23 cellular contexts compared by ENCODE assay signal in the genomic region with DNA sequence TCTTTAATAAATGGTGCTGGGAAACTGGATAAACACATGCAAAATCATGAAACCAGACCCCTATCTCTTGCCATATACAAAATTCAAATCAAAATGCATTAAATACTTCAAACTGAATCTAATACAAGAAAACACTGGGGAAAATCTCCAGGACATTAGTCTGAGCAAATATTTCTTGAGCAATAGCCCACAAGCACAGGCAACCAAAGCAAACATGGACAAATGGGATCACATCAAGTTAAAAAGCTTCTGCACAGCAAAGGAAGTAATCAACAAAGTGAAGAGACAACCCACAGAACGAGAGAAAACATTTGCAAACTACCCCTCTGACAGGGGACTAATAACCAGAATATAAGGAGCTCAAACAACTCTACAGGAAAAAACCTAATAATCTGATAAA. TPM values are rescaled to one million over a fixed set of nuclear protein-coding genes. Genes with fewer than 3 reads are reported as not detected.
DNase-seq lines count a peak whose midpoint lies in the region; ATAC-seq and TF ChIP-seq lines count a peak whose summit lies in the region.
"Had no signal": no experiment of that assay in that cellular context is flagged by ENCODE, and none has a peak within 500 bp of the region (broad histone marks: within the 10 kb centered on the region; RNA-seq: fewer than 3 reads in every experiment).

No MANE protein-coding gene starts in this region.

- H3K9me3 Mint-ChIP-seq in activated CD4-positive, alpha-beta T cell treated with anti-CD3 and anti-CD28 coated beads, Interleukin-2, amount 10 ng/mL, durations not matched to agents 24 days and 14 days: peaks cover 20% of the 10 kb centered on the region
- no peaks in the 10 kb centered on the region for H3K9me3 Mint-ChIP-seq in effector memory CD8-positive, alpha-beta T cell

- no peak for TF ChIP-seq EP300 in sigmoid colon (IDR thresholded peaks at IDR 0.05)

- peaks cover 46% of the 10 kb centered on the region for H3K4me1 Mint-ChIP-seq in activated CD4-positive, alpha-beta T cell treated with anti-CD3 and anti-CD28 coated beads, Interleukin-2, amount 10 ng/mL, durations not matched to agents 24 days and 14 days
- peaks cover 32 to 38% of the 10 kb centered on the region in 2 donors for H3K4me1 Mint-ChIP-seq in effector memory CD8-positive, alpha-beta T cell (ENCODE audit: low read depth in 2 of 2)

- no peak for DNase-seq in activated CD4-positive, alpha-beta T cell treated with anti-CD3 and anti-CD28 coated beads, Interleukin-2, amount 10 ng/mL, durations not matched to agents 24 days and 14 days
- no peak for DNase-seq in activated CD4-positive, alpha-beta T cell treated with anti-CD3 and anti-CD28 coated beads, Interleukin-2, amount 50 U/mL, for 48 hours
- no peak for DNase-seq in effector memory CD8-positive, alpha-beta T cell
- DNase-seq in sigmoid colon (no peak), NCI-H69 (lab: John Stamatoyannopoulos, UW) (no peak), HUDEP-2 (lab: John Stamatoyannopoulos, UW; ENCODE audit: unreplicated experiment in 76 of 76) (no peak)
- DNase-seq: 8988T; activated CD4-positive, CD25-positive, alpha-beta regulatory T cell; BE2C; cerebellar nuclear complex; foreskin keratinocyte; H7; left ventricle myocardium superior; NCI-H1694; NCI-H2171 treated with DMSO at 0.1 percent for 48 hours; NCI-H524 treated with DMSO at 0.1 percent for 48 hours; stimulated activated CD4-positive, alpha-beta T cell treated with anti-CD3 and anti-CD28 coated beads, Interleukin-2, amount 100 ng/mL, for 48 hours; stimulated activated naive CD4-positive, alpha-beta T cell treated with Interleukin-2 at 50 U/mL for 16 hours had no signal

- no peak for TF ChIP-seq CTCF in sigmoid colon (IDR thresholded peaks at IDR 0.05)

- H3K9me3 ChIP-seq in KOPT-K1 (ENCODE audit: insufficient read depth, low read length, poor library complexity, severe bottlenecking): peaks cover 8% of the 10 kb centered on the region
- H3K9me3 ChIP-seq in sigmoid colon: no peaks in the 10 kb centered on the region
- H3K9me3 ChIP-seq: BE2C, tibial nerve had no signal

- H3K27me3 ChIP-seq in sigmoid colon: no peaks in the 10 kb centered on the region
- H3K27me3 ChIP-seq: BE2C, foreskin keratinocyte, tibial nerve had no signal

- intact Hi-C loops in activated CD4-positive, alpha-beta T cell treated with anti-CD3 and anti-CD28 coated beads, Interleukin-2, amount 10 ng/mL, durations not matched to agents 24 days and 14 days (cut with micrococcal nuclease): no loop called here
- intact Hi-C loops in sigmoid colon (cut with DNase I): no loop called here

- no peak for ATAC-seq in effector memory CD8-positive, alpha-beta T cell (replicated peaks)
- no peak for ATAC-seq in GM21737 (IDR thresholded peaks at IDR 0.05; ENCODE audit: unreplicated experiment)
- ATAC-seq: activated naive CD4-positive, alpha-beta T cell treated with anti-CD3 and anti-CD28 coated beads, Interleukin-2, amount 50 U/mL, for 72 hours; foreskin keratinocyte; left ventricle myocardium superior; SK-N-SH treated with all-trans-retinoic acid at 6 μM for 48 hours had no signal

- 81 to 89% methylated on average over 1 of the region's 1 CpG for WGBS in sigmoid colon, 2 donors

- H3K36me3 ChIP-seq in KOPT-K1 (ENCODE audit: insufficient read depth, low read length): peaks cover 67% of the 10 kb centered on the region
- no peaks in the 10 kb centered on the region for H3K36me3 ChIP-seq in sigmoid colon
- H3K36me3 ChIP-seq: BE2C had no signal

- no peak overlapping the region for H3K4me3 ChIP-seq in sigmoid colon
- H3K4me3 ChIP-seq: tibial nerve had no signal

- H3K27ac Mint-ChIP-seq in activated CD4-positive, alpha-beta T cell treated with anti-CD3 and anti-CD28 coated beads, Interleukin-2, amount 10 ng/mL, durations not matched to agents 24 days and 14 days: no peak overlapping the region
- peak overlapping the region; percentile 79 to 96 for H3K27ac Mint-ChIP-seq in effector memory CD8-positive, alpha-beta T cell
- H3K27ac Mint-ChIP-seq: activated naive CD4-positive, alpha-beta T cell treated with anti-CD3 and anti-CD28 coated beads, Interleukin-2, amount 50 U/mL, for 72 hours had no signal

- peaks cover 0 to 36% (median 29%) of the 10 kb centered on the region in 4 donors for H3K4me1 ChIP-seq in sigmoid colon
- H3K4me1 ChIP-seq: BE2C had no signal

- H3K27me3 Mint-ChIP-seq in activated CD4-positive, alpha-beta T cell treated with anti-CD3 and anti-CD28 coated beads, Interleukin-2, amount 10 ng/mL, durations not matched to agents 24 days and 14 days: no peaks in the 10 kb centered on the region
- H3K27me3 Mint-ChIP-seq in effector memory CD8-positive, alpha-beta T cell: no peaks in the 10 kb centered on the region

- peaks cover 49% of the 10 kb centered on the region for H3K36me3 Mint-ChIP-seq in activated CD4-positive, alpha-beta T cell treated with anti-CD3 and anti-CD28 coated beads, Interleukin-2, amount 10 ng/mL, durations not matched to agents 24 days and 14 days (ENCODE audit: low read depth)
- peaks cover 24% of the 10 kb centered on the region for H3K36me3 Mint-ChIP-seq in effector memory CD8-positive, alpha-beta T cell (ENCODE audit: insufficient read depth)

- H3K27ac ChIP-seq in KOPT-K1 (ENCODE audit: low read depth, low read length, poor library complexity, severe bottlenecking) (peak overlapping the region; percentile 8), sigmoid colon (peak overlapping the region in 3 of 4 donors; percentile 84 to 93 (median 91))
- H3K27ac ChIP-seq: foreskin keratinocyte had no signal

- no peak for TF ChIP-seq POLR2A in sigmoid colon (IDR thresholded peaks at IDR 0.05)

- peak overlapping the region; percentile 17 for H3K4me3 Mint-ChIP-seq in activated CD4-positive, alpha-beta T cell treated with anti-CD3 and anti-CD28 coated beads, Interleukin-2, amount 10 ng/mL, durations not matched to agents 24 days and 14 days
- peak overlapping the region; percentile 9 to 40 for H3K4me3 Mint-ChIP-seq in effector memory CD8-positive, alpha-beta T cell

RNA-seq across cellular contexts. Expression of a gene that starts 6.3 kb away (rescaled TPM):
- total RNA-seq in activated CD4-positive, alpha-beta T cell treated with anti-CD3 and anti-CD28 coated beads, Interleukin-2, amount 10 ng/mL, durations not matched to agents 24 days and 14 days: 38.1 and 38.7 TPM in 2 replicates
- total RNA-seq in sigmoid colon: 10 to 100 TPM; 41.5 to 64.5 (median 49.1) TPM
- polyA plus RNA-seq in sigmoid colon: 10 to 100 TPM; 13.4 to 15.6 (median 14.8) TPM
